ENCODE assay signal across 11 cellular contexts in the genomic region with DNA sequence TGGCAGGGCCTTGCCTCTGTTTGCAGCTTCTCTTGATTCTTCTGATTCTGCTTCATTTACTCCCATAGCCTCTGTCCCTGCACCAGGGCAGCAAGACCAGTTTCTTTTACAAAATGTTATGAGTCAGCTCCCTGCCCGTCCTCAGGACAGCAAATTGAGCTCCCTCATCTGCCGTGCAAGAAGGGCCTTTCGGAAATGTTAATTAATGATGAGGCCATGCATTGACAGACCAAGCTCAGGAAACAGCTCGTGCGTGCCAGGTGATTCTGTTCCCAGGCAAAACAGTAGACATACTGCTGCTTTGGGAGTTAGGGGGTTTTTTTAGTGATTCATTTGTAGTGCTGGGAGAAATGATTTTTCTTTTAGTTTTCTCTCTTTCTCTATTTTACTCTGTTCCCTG.
DNase-seq lines count a peak whose midpoint lies in the region; ATAC-seq and TF ChIP-seq lines count a peak whose summit lies in the region.
"Had no signal": no experiment of that assay in that cellular context is flagged by ENCODE, and none has a peak within 500 bp of the region (broad histone marks: within the 10 kb centered on the region; RNA-seq: fewer than 3 reads in every experiment).

No MANE protein-coding gene starts in this region.

- H2AFZ ChIP-seq in GM23338: peak overlapping the region; percentile 85

- peaks cover 6% of the 10 kb centered on the region for H3K9me2 ChIP-seq in GM23338 (ENCODE audit: insufficient read depth)

- POLR2A ChIA-PET in CD4-positive, alpha-beta T cell (lab: Charles Lee): no interaction called here

- intact Hi-C loops in CD4-positive, alpha-beta T cell (cut with DNase I, micrococcal nuclease): no loop called here
- intact Hi-C loops in left ventricle myocardium superior (cut with micrococcal nuclease): no loop called here

- H3K36me3 Mint-ChIP-seq in GM23338 (ENCODE audit: low read depth) (no peaks in the 10 kb centered on the region), nephron progenitor cell (ENCODE audit: low read depth) (no peaks in the 10 kb centered on the region)
- no peaks in the 10 kb centered on the region for H3K36me3 Mint-ChIP-seq in CD4-positive, alpha-beta T cell (ENCODE audit: low read depth)
- H3K36me3 Mint-ChIP-seq: WTC11 had no signal

- no peak for DNase-seq in GM23338 (ENCODE audit: low spot score)
- no peak for DNase-seq in nephron progenitor cell
- no peak for DNase-seq in stimulated activated CD4-positive, alpha-beta T cell treated with anti-CD3 and anti-CD28 coated beads, Interleukin-15, amount 100 ng/mL, for 24 hours
- DNase-seq in CD4-positive, alpha-beta T cell: no peak
- no peak for DNase-seq in left ventricle myocardium superior
- DNase-seq: NCI-H226 had no signal

- H3K4me1 Mint-ChIP-seq in GM23338 (peaks cover 10% of the 10 kb centered on the region; the same call in 1 of the 3 replicates), nephron progenitor cell (peaks cover 48% of the 10 kb centered on the region)
- H3K4me1 Mint-ChIP-seq in CD4-positive, alpha-beta T cell (ENCODE audit: low read depth): no peaks in the 10 kb centered on the region

- no peaks in the 10 kb centered on the region for H3K9me3 ChIP-seq in CD4-positive, alpha-beta T cell (ENCODE audit: control insufficient read depth, low read length)
- no peaks in the 10 kb centered on the region for H3K9me3 ChIP-seq in gastroesophageal sphincter
- H3K9me3 ChIP-seq: suprapubic skin had no signal

- ATAC-seq in GM18873 (IDR thresholded peaks at IDR 0.05; ENCODE audit: low FRiP score, unreplicated experiment) (peak; percentile 94), GM23338 (no peak), HG03558 (IDR thresholded peaks at IDR 0.05; ENCODE audit: extremely low read depth, unreplicated experiment) (peak; percentile 86), left ventricle myocardium superior (no peak), gastroesophageal sphincter (no peak)
- no peak for ATAC-seq in CD4-positive, alpha-beta T cell (ENCODE audit: poor library complexity)
- ATAC-seq: WTC11 had no signal

- no peak overlapping the region; the same call in 1 of the 2 replicates for H3K27ac Mint-ChIP-seq in GM23338
- H3K27ac Mint-ChIP-seq in nephron progenitor cell: peak overlapping the region; percentile 83
- no peak overlapping the region for H3K27ac Mint-ChIP-seq in CD4-positive, alpha-beta T cell
- H3K27ac Mint-ChIP-seq: WTC11 had no signal

- H3K9me3 Mint-ChIP-seq in GM23338: no peaks in the 10 kb centered on the region
- no peaks in the 10 kb centered on the region for H3K9me3 Mint-ChIP-seq in nephron progenitor cell
- no peaks in the 10 kb centered on the region for H3K9me3 Mint-ChIP-seq in CD4-positive, alpha-beta T cell
- H3K9me3 Mint-ChIP-seq: WTC11 had no signal

- no peak for TF ChIP-seq EP300 in gastroesophageal sphincter (IDR thresholded peaks at IDR 0.05)

- H3F3A ChIP-seq in GM23338 (replicated peaks; ENCODE audit: low read depth): no peaks in the 10 kb centered on the region

- TF ChIP-seq CTCF in GM23338 (conservative IDR thresholded peaks at IDR 0.05; ENCODE audit: low read depth in 2 of 2) (no peak), nephron progenitor cell (IDR thresholded peaks at IDR 0.05) (no peak), gastroesophageal sphincter (IDR thresholded peaks at IDR 0.05) (no peak)
- TF ChIP-seq CTCF in CD4-positive, alpha-beta T cell (IDR thresholded peaks at IDR 0.05): no peak

- H3K27ac ChIP-seq in GM23338 (ENCODE audit: low read depth): no peak overlapping the region
- H3K27ac ChIP-seq in CD4-positive, alpha-beta T cell (ENCODE audit: low read depth, low read length): no peak overlapping the region
- H3K27ac ChIP-seq in gastroesophageal sphincter: no peak overlapping the region
- H3K27ac ChIP-seq: suprapubic skin had no signal

- no peak for TF ChIP-seq POLR2A in gastroesophageal sphincter (IDR thresholded peaks at IDR 0.05)

- H3K4me1 ChIP-seq in GM23338 (ENCODE audit: insufficient read depth) (peaks cover 5% of the 10 kb centered on the region; the same call in 1 of the 2 replicates), gastroesophageal sphincter (no peaks in the 10 kb centered on the region)
- H3K4me1 ChIP-seq: suprapubic skin had no signal

- no peaks in the 10 kb centered on the region for H3K79me2 ChIP-seq in GM23338 (replicated peaks; ENCODE audit: insufficient read depth)

- H4K20me1 ChIP-seq in GM23338 (replicated peaks; ENCODE audit: insufficient read depth): no peaks in the 10 kb centered on the region

- H3K4me2 ChIP-seq in GM23338: no peak overlapping the region

- no peaks in the 10 kb centered on the region for H3K27me3 ChIP-seq in GM23338 (ENCODE audit: insufficient read depth)
- no peaks in the 10 kb centered on the region for H3K27me3 ChIP-seq in CD4-positive, alpha-beta T cell (ENCODE audit: control insufficient read depth, insufficient read depth, low read length)
- H3K27me3 ChIP-seq in gastroesophageal sphincter: no peaks in the 10 kb centered on the region
- H3K27me3 ChIP-seq: suprapubic skin had no signal

- H3K36me3 ChIP-seq in GM23338 (ENCODE audit: insufficient read depth) (no peaks in the 10 kb centered on the region), gastroesophageal sphincter (no peaks in the 10 kb centered on the region)
- H3K36me3 ChIP-seq: suprapubic skin had no signal

- peaks cover 1% of the 10 kb centered on the region for H3K27me3 Mint-ChIP-seq in GM23338 (ENCODE audit: insufficient read depth, low read depth, poor library complexity)
- H3K27me3 Mint-ChIP-seq in nephron progenitor cell (ENCODE audit: low read depth, poor library complexity): peaks cover 8% of the 10 kb centered on the region
- no peaks in the 10 kb centered on the region for H3K27me3 Mint-ChIP-seq in CD4-positive, alpha-beta T cell

- CTCF ChIA-PET in CD4-positive, alpha-beta T cell (lab: Charles Lee): no interaction called here

- H3K4me3 Mint-ChIP-seq in GM23338 (no peak overlapping the region), nephron progenitor cell (peak overlapping the region; percentile 27)
- no peak overlapping the region for H3K4me3 Mint-ChIP-seq in CD4-positive, alpha-beta T cell
- H3K4me3 Mint-ChIP-seq: WTC11 had no signal

- WGBS in gastroesophageal sphincter (ENCODE audit: low coverage in 1 of 2), 2 donors: 75 to 87% methylated on average over 3 to 4 of the region's 5 CpGs

- H3K4me3 ChIP-seq in GM23338 (no peak overlapping the region), gastroesophageal sphincter (no peak overlapping the region)
- H3K4me3 ChIP-seq: suprapubic skin had no signal

TF ChIP-seq in GM23338, 12 proteins besides CTCF, POLR2A, EP300 and RAD21 (continues in another document):
- TF ChIP-seq EZH2 (IDR thresholded peaks at IDR 0.05; ENCODE audit: low read depth, unreplicated experiment) (no peak), NANOG (IDR thresholded peaks at IDR 0.05; ENCODE audit: borderline replicate concordance) (no peak)
- TF ChIP-seq, protein P1, sequence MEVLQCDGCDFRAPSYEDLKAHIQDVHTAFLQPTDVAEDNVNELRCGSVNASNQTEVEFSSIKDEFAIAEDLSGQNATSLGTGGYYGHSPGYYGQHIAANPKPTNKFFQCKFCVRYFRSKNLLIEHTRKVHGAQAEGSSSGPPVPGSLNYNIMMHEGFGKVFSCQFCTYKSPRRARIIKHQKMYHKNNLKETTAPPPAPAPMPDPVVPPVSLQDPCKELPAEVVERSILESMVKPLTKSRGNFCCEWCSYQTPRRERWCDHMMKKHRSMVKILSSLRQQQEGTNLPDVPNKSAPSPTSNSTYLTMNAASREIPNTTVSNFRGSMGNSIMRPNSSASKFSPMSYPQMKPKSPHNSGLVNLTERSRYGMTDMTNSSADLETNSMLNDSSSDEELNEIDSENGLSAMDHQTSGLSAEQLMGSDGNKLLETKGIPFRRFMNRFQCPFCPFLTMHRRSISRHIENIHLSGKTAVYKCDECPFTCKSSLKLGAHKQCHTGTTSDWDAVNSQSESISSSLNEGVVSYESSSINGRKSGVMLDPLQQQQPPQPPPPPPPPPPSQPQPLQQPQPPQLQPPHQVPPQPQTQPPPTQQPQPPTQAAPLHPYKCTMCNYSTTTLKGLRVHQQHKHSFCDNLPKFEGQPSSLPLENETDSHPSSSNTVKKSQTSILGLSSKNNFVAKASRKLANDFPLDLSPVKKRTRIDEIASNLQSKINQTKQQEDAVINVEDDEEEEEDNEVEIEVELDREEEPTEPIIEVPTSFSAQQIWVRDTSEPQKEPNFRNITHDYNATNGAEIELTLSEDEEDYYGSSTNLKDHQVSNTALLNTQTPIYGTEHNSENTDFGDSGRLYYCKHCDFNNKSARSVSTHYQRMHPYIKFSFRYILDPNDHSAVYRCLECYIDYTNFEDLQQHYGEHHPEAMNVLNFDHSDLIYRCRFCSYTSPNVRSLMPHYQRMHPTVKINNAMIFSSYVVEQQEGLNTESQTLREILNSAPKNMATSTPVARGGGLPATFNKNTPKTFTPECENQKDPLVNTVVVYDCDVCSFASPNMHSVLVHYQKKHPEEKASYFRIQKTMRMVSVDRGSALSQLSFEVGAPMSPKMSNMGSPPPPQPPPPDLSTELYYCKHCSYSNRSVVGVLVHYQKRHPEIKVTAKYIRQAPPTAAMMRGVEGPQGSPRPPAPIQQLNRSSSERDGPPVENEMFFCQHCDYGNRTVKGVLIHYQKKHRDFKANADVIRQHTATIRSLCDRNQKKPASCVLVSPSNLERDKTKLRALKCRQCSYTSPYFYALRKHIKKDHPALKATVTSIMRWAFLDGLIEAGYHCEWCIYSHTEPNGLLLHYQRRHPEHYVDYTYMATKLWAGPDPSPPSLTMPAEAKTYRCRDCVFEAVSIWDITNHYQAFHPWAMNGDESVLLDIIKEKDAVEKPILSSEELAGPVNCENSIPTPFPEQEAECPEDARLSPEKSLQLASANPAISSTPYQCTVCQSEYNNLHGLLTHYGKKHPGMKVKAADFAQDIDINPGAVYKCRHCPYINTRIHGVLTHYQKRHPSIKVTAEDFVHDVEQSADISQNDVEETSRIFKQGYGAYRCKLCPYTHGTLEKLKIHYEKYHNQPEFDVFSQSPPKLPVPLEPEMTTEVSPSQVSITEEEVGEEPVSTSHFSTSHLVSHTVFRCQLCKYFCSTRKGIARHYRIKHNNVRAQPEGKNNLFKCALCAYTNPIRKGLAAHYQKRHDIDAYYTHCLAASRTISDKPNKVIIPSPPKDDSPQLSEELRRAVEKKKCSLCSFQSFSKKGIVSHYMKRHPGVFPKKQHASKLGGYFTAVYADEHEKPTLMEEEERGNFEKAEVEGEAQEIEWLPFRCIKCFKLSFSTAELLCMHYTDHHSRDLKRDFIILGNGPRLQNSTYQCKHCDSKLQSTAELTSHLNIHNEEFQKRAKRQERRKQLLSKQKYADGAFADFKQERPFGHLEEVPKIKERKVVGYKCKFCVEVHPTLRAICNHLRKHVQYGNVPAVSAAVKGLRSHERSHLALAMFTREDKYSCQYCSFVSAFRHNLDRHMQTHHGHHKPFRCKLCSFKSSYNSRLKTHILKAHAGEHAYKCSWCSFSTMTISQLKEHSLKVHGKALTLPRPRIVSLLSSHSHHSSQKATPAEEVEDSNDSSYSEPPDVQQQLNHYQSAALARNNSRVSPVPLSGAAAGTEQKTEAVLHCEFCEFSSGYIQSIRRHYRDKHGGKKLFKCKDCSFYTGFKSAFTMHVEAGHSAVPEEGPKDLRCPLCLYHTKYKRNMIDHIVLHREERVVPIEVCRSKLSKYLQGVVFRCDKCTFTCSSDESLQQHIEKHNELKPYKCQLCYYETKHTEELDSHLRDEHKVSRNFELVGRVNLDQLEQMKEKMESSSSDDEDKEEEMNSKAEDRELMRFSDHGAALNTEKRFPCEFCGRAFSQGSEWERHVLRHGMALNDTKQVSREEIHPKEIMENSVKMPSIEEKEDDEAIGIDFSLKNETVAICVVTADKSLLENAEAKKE (CRISPR knock-in tag; IDR thresholded peaks at IDR 0.05): no peak

Comparison
In these comparisons a context has a peak if more than half of its experiments do, and no peak if none do; other contexts are left out.
1. ATAC-seq: peak in GM18873 (single experiment) and HG03558 (single experiment); none in GM23338 (single experiment), CD4-positive, alpha-beta T cell (single experiment), left ventricle myocardium superior (single experiment) and gastroesophageal sphincter (single experiment).